Comparison of ENCODE assay signal across 1 cellular context in the genomic region with DNA sequence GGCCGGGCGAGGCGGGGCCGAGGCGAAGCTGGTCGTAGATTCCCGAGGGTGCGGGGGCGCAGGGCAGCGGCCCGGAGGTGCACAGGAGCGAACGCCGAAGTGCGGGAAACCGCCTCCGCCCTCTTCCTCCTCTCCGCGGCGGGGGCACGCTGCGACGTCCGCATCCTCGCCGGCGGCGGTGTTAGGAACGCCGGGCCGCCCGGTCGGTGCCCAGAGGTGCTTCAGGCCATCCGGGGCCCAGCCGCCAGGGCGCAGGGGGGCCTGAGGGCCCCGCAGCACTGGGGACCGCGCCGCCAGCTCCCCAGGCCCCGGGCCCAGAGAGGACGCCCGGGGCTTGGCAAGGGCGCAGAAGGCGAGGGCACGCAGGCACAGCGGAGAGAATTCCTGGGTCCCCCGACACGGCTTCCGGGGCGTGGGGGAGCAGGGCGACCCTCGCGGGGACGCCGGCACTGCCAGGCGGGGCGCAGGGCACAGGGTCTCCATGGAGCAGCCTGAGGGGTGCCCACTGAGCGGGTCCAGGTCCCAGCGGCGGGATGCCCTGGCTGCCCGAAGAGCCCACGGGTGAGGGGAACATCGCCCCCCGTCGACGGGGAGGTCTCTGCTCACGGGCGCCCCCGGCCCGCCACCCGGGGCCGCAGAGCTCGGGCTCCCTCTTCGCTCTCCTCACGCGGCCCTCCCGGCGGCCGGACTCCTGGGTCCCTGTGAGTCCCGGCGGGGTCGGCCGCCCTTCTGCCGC.
TF ChIP-seq lines count a peak whose summit lies in the region.

No MANE protein-coding gene starts in this region.

TF ChIP-seq in HepG2, 621 proteins besides CTCF, POLR2A, EP300 and RAD21 (continued from another document and continues in another):
- TF ChIP-seq, protein P1, sequence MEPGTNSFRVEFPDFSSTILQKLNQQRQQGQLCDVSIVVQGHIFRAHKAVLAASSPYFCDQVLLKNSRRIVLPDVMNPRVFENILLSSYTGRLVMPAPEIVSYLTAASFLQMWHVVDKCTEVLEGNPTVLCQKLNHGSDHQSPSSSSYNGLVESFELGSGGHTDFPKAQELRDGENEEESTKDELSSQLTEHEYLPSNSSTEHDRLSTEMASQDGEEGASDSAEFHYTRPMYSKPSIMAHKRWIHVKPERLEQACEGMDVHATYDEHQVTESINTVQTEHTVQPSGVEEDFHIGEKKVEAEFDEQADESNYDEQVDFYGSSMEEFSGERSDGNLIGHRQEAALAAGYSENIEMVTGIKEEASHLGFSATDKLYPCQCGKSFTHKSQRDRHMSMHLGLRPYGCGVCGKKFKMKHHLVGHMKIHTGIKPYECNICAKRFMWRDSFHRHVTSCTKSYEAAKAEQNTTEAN (CRISPR knock-in tag; conservative IDR thresholded peaks at IDR 0.05), result no peak
- TF ChIP-seq ZBTB3 (CRISPR knock-in tag; IDR thresholded peaks at IDR 0.05; ENCODE audit: borderline replicate concordance, low read depth) (no peak), ZNF782 (CRISPR knock-in tag; IDR thresholded peaks at IDR 0.05; ENCODE audit: borderline replicate concordance) (no peak), ZNF256 (CRISPR knock-in tag; conservative IDR thresholded peaks at IDR 0.05) (no peak), ZNF75D (CRISPR knock-in tag; IDR thresholded peaks at IDR 0.05; ENCODE audit: borderline replicate concordance) (no peak), ZNF430 (CRISPR knock-in tag; IDR thresholded peaks at IDR 0.05) (peak; percentile 16; the same call in 1 of the 2 replicates), MLXIP (CRISPR knock-in tag; IDR thresholded peaks at IDR 0.05; ENCODE audit: borderline replicate concordance) (no peak), ZNF550 (CRISPR knock-in tag; IDR thresholded peaks at IDR 0.05; ENCODE audit: borderline replicate concordance) (no peak), PAF1 (CRISPR knock-in tag; IDR thresholded peaks at IDR 0.05) (no peak), ZNF770 (CRISPR knock-in tag; IDR thresholded peaks at IDR 0.05) (peak; percentile 1; the same call in 1 of the 2 replicates), SP2 (CRISPR knock-in tag; IDR thresholded peaks at IDR 0.05) (no peak), ZBTB1 (CRISPR knock-in tag; IDR thresholded peaks at IDR 0.05; ENCODE audit: borderline replicate concordance) (no peak), HNRNPLL (IDR thresholded peaks at IDR 0.05; ENCODE audit: low read depth, low read length, poor library complexity, severe bottlenecking) (no peak), HMGXB4 (CRISPR knock-in tag; IDR thresholded peaks at IDR 0.05; ENCODE audit: borderline replicate concordance in 1 of 2, low read depth in 1 of 2) (0 out of 4 replicates have a peak, but pooled peaks of 1 of the 2 experiments have one; percentile 63), RBM39 (IDR thresholded peaks at IDR 0.05; ENCODE audit: low read depth, low read length, poor library complexity, severe bottlenecking) (no peak), YY1 (IDR thresholded peaks at IDR 0.05; ENCODE audit: insufficient read depth, insufficient replicate concordance, low read depth, low read length) (peak; percentile 1), CREB1 (IDR thresholded peaks at IDR 0.05) (no peak), CREB1 (CRISPR knock-in tag; IDR thresholded peaks at IDR 0.05) (no peak), JUNB (CRISPR knock-in tag; IDR thresholded peaks at IDR 0.05; ENCODE audit: borderline replicate concordance) (no peak), ZSCAN22 (CRISPR knock-in tag; IDR thresholded peaks at IDR 0.05) (no peak), MAFG (CRISPR knock-in tag; IDR thresholded peaks at IDR 0.05) (no peak), ZNF512 (CRISPR knock-in tag; IDR thresholded peaks at IDR 0.05) (no peak), ZNF616 (CRISPR knock-in tag; IDR thresholded peaks at IDR 0.05; ENCODE audit: low read depth) (no peak), ZNF382 (CRISPR knock-in tag; IDR thresholded peaks at IDR 0.05; ENCODE audit: borderline replicate concordance) (no peak), ZFP62 (CRISPR knock-in tag; IDR thresholded peaks at IDR 0.05) (no peak), ZBTB42 (CRISPR knock-in tag; IDR thresholded peaks at IDR 0.05) (no peak), KAT2B (IDR thresholded peaks at IDR 0.05; ENCODE audit: borderline replicate concordance, low read depth, low read length) (no peak), ATF7-NPFF (CRISPR knock-in tag; IDR thresholded peaks at IDR 0.05; ENCODE audit: low read depth) (peak; percentile 25; the same call in 1 of the 2 replicates), ZNF597 (CRISPR knock-in tag; IDR thresholded peaks at IDR 0.05) (no peak), ZNF547 (CRISPR knock-in tag; IDR thresholded peaks at IDR 0.05) (peak; percentile 50; the same call in 1 of the 2 replicates), ZNF709 (CRISPR knock-in tag; IDR thresholded peaks at IDR 0.05) (peak; percentile 85), STAT5B (CRISPR knock-in tag; IDR thresholded peaks at IDR 0.05) (no peak), ZNF121 (CRISPR knock-in tag; IDR thresholded peaks at IDR 0.05) (no peak), ZNF124 (CRISPR knock-in tag; IDR thresholded peaks at IDR 0.05) (no peak), AGO2 (optimal IDR thresholded peaks at IDR 0.05; ENCODE audit: low read depth, low read length) (peak; percentile 91), ASH2L (IDR thresholded peaks at IDR 0.05; ENCODE audit: insufficient read length, low read depth, low read length) (peak; percentile 37), IKZF1 (IDR thresholded peaks at IDR 0.05) (no peak), DNMT1 (CRISPR knock-in tag; IDR thresholded peaks at IDR 0.05) (no peak; the same call in 1 of the 2 replicates), FOXC1 (CRISPR knock-in tag; IDR thresholded peaks at IDR 0.05; ENCODE audit: borderline replicate concordance) (no peak), ZNF205 (CRISPR knock-in tag; IDR thresholded peaks at IDR 0.05) (no peak), NR3C1 (CRISPR knock-in tag; IDR thresholded peaks at IDR 0.05) (no peak), HOXA5 (CRISPR knock-in tag; IDR thresholded peaks at IDR 0.05) (no peak)
- TF ChIP-seq, protein P2, sequence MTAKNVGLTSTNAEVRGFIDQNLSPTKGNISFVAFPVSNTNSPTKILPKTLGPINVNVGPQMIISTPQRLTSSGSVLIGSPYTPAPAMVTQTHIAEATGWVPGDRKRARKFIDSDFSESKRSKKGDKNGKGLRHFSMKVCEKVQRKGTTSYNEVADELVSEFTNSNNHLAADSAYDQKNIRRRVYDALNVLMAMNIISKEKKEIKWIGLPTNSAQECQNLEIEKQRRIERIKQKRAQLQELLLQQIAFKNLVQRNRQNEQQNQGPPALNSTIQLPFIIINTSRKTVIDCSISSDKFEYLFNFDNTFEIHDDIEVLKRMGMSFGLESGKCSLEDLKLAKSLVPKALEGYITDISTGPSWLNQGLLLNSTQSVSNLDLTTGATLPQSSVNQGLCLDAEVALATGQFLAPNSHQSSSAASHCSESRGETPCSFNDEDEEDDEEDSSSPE (CRISPR knock-in tag; IDR thresholded peaks at IDR 0.05), result no peak
- TF ChIP-seq, protein P3, sequence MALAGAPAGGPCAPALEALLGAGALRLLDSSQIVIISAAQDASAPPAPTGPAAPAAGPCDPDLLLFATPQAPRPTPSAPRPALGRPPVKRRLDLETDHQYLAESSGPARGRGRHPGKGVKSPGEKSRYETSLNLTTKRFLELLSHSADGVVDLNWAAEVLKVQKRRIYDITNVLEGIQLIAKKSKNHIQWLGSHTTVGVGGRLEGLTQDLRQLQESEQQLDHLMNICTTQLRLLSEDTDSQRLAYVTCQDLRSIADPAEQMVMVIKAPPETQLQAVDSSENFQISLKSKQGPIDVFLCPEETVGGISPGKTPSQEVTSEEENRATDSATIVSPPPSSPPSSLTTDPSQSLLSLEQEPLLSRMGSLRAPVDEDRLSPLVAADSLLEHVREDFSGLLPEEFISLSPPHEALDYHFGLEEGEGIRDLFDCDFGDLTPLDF (CRISPR knock-in tag; IDR thresholded peaks at IDR 0.05), result no peak
- TF ChIP-seq, protein P4, sequence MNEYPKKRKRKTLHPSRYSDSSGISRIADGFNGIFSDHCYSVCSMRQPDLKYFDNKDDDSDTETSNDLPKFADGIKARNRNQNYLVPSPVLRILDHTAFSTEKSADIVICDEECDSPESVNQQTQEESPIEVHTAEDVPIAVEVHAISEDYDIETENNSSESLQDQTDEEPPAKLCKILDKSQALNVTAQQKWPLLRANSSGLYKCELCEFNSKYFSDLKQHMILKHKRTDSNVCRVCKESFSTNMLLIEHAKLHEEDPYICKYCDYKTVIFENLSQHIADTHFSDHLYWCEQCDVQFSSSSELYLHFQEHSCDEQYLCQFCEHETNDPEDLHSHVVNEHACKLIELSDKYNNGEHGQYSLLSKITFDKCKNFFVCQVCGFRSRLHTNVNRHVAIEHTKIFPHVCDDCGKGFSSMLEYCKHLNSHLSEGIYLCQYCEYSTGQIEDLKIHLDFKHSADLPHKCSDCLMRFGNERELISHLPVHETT (CRISPR knock-in tag; conservative IDR thresholded peaks at IDR 0.05), result no peak
- TF ChIP-seq, protein P5, sequence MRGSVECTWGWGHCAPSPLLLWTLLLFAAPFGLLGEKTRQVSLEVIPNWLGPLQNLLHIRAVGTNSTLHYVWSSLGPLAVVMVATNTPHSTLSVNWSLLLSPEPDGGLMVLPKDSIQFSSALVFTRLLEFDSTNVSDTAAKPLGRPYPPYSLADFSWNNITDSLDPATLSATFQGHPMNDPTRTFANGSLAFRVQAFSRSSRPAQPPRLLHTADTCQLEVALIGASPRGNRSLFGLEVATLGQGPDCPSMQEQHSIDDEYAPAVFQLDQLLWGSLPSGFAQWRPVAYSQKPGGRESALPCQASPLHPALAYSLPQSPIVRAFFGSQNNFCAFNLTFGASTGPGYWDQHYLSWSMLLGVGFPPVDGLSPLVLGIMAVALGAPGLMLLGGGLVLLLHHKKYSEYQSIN (CRISPR knock-in tag; IDR thresholded peaks at IDR 0.05; ENCODE audit: borderline replicate concordance), result no peak
- TF ChIP-seq, protein P6, sequence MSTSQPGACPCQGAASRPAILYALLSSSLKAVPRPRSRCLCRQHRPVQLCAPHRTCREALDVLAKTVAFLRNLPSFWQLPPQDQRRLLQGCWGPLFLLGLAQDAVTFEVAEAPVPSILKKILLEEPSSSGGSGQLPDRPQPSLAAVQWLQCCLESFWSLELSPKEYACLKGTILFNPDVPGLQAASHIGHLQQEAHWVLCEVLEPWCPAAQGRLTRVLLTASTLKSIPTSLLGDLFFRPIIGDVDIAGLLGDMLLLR (CRISPR knock-in tag; IDR thresholded peaks at IDR 0.05), result peak; percentile 34; the same call in 1 of the 2 replicates
